ENCODE assay signal across 1 cellular context in the genomic region with DNA sequence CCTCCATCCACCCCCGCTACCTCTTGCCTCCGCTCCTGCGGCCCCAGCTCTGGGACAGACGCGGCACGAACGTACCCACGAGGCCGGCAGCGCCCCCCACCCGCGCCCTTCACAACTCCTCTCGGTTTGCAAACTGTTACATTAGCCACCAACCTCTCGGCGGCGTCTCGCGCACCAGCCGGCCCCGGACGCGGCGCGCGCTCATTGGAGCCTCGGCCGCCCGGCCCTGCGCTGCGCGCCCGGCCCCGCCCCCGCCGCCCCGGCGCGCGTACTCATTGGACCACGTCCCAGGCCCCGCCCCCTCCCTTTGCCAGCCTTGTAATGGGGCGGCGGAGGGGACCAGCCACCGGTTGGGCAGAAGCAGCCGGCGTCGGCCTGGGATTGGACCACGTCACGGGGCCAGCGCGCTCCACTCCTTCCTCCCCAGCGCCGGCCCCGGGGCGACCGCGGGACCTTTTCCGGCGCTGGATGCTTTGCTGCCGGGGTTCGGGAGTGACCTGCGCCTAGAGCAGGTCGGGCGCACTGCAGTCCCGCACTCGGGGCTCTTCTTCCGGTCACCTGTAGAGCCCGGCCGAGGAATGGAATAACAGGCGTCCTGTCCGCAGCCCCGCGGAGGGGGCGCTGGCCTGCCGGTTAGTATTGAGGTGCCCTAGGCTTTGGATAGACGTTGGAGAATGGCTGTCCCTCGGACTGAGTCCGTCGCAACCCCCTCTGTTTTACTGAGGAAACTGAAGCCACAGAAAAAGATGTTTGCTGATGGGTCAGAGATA.
TF ChIP-seq lines count a peak whose summit lies in the region.

A gene with protein sequence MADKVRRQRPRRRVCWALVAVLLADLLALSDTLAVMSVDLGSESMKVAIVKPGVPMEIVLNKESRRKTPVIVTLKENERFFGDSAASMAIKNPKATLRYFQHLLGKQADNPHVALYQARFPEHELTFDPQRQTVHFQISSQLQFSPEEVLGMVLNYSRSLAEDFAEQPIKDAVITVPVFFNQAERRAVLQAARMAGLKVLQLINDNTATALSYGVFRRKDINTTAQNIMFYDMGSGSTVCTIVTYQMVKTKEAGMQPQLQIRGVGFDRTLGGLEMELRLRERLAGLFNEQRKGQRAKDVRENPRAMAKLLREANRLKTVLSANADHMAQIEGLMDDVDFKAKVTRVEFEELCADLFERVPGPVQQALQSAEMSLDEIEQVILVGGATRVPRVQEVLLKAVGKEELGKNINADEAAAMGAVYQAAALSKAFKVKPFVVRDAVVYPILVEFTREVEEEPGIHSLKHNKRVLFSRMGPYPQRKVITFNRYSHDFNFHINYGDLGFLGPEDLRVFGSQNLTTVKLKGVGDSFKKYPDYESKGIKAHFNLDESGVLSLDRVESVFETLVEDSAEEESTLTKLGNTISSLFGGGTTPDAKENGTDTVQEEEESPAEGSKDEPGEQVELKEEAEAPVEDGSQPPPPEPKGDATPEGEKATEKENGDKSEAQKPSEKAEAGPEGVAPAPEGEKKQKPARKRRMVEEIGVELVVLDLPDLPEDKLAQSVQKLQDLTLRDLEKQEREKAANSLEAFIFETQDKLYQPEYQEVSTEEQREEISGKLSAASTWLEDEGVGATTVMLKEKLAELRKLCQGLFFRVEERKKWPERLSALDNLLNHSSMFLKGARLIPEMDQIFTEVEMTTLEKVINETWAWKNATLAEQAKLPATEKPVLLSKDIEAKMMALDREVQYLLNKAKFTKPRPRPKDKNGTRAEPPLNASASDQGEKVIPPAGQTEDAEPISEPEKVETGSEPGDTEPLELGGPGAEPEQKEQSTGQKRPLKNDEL (minus strand): TSS at position 206 of the 770 bp plus-strand sequence. CDS start 1,045 bp downstream, outside the sequence.

TF ChIP-seq in K562, 482 proteins besides CTCF, POLR2A, EP300 and RAD21 (continued from another document):
- TF ChIP-seq, protein P1, sequence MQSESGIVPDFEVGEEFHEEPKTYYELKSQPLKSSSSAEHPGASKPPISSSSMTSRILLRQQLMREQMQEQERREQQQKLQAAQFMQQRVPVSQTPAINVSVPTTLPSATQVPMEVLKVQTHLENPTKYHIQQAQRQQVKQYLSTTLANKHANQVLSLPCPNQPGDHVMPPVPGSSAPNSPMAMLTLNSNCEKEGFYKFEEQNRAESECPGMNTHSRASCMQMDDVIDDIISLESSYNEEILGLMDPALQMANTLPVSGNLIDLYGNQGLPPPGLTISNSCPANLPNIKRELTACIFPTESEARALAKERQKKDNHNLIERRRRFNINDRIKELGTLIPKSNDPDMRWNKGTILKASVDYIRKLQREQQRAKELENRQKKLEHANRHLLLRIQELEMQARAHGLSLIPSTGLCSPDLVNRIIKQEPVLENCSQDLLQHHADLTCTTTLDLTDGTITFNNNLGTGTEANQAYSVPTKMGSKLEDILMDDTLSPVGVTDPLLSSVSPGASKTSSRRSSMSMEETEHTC (IDR thresholded peaks at IDR 0.05), result no peak
- no peak for TF ChIP-seq TBL1XR1 (IDR thresholded peaks at IDR 0.05; ENCODE audit: low read length in 2 of 2)
- peak; percentile 56; the same call in 1 of the 2 replicates for TF ChIP-seq MBD2 (IDR thresholded peaks at IDR 0.05; ENCODE audit: borderline replicate concordance, low read depth)
- peak; percentile 39 for TF ChIP-seq SAP30 (IDR thresholded peaks at IDR 0.05; ENCODE audit: borderline replicate concordance, insufficient read depth, low read depth, low read length, poor library complexity, severe bottlenecking)
- TF ChIP-seq SPI1 (IDR thresholded peaks at IDR 0.05; ENCODE audit: borderline replicate concordance, low read depth, low read length), result no peak
- peak; percentile 85 for TF ChIP-seq NFYB (IDR thresholded peaks at IDR 0.05; ENCODE audit: extremely low read depth, insufficient read length)
- TF ChIP-seq, protein P2, sequence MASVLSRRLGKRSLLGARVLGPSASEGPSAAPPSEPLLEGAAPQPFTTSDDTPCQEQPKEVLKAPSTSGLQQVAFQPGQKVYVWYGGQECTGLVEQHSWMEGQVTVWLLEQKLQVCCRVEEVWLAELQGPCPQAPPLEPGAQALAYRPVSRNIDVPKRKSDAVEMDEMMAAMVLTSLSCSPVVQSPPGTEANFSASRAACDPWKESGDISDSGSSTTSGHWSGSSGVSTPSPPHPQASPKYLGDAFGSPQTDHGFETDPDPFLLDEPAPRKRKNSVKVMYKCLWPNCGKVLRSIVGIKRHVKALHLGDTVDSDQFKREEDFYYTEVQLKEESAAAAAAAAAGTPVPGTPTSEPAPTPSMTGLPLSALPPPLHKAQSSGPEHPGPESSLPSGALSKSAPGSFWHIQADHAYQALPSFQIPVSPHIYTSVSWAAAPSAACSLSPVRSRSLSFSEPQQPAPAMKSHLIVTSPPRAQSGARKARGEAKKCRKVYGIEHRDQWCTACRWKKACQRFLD (CRISPR knock-in tag; IDR thresholded peaks at IDR 0.05), result peak; percentile 80
- no peak for TF ChIP-seq ZNF217 (CRISPR knock-in tag; IDR thresholded peaks at IDR 0.05)
- TF ChIP-seq NELFE (IDR thresholded peaks at IDR 0.05; ENCODE audit: insufficient read depth, insufficient read length), result no peak
- no peak for TF ChIP-seq SMARCB1 (IDR thresholded peaks at IDR 0.05; ENCODE audit: insufficient read length, low read depth)
- TF ChIP-seq, protein P3, sequence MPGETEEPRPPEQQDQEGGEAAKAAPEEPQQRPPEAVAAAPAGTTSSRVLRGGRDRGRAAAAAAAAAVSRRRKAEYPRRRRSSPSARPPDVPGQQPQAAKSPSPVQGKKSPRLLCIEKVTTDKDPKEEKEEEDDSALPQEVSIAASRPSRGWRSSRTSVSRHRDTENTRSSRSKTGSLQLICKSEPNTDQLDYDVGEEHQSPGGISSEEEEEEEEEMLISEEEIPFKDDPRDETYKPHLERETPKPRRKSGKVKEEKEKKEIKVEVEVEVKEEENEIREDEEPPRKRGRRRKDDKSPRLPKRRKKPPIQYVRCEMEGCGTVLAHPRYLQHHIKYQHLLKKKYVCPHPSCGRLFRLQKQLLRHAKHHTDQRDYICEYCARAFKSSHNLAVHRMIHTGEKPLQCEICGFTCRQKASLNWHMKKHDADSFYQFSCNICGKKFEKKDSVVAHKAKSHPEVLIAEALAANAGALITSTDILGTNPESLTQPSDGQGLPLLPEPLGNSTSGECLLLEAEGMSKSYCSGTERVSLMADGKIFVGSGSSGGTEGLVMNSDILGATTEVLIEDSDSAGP (CRISPR knock-in tag; IDR thresholded peaks at IDR 0.05), result no peak
- no peak for TF ChIP-seq MECOM (CRISPR knock-in tag; IDR thresholded peaks at IDR 0.05)
- peak; percentile 36 for TF ChIP-seq NFIC (IDR thresholded peaks at IDR 0.05)
- peak in 1 of 2 experiments; percentile 44; a peak in 2 of 4 replicates for TF ChIP-seq FOXK2 (conservative IDR thresholded peaks at IDR 0.05 in 1 of 2, IDR thresholded peaks at IDR 0.05 in 1 of 2; ENCODE audit: low read depth in 2 of 2)
- no peak for TF ChIP-seq ZNF445 (CRISPR knock-in tag; IDR thresholded peaks at IDR 0.05; ENCODE audit: low read depth)
- TF ChIP-seq SAFB (IDR thresholded peaks at IDR 0.05; ENCODE audit: borderline replicate concordance, low read depth, low read length), result no peak
- TF ChIP-seq, protein P4, sequence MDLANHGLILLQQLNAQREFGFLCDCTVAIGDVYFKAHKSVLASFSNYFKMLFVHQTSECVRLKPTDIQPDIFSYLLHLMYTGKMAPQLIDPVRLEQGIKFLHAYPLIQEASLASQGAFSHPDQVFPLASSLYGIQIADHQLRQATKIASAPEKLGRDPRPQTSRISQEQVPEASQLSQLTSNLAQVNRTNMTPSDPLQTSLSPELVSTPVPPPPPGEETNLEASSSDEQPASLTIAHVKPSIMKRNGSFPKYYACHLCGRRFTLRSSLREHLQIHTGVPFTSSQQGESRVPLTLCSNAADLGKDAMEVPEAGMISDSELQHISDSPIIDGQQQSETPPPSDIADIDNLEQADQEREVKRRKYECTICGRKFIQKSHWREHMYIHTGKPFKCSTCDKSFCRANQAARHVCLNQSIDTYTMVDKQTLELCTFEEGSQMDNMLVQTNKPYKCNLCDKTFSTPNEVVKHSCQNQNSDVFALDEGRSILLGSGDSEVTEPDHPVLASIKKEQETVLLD (IDR thresholded peaks at IDR 0.05), result peak; percentile 70
- no peak for TF ChIP-seq ZNF764 (CRISPR knock-in tag; IDR thresholded peaks at IDR 0.05; ENCODE audit: low read depth)
- no peak for TF ChIP-seq ETS2 (tag; IDR thresholded peaks at IDR 0.05; ENCODE audit: borderline replicate concordance, poor library complexity, severe bottlenecking)
- TF ChIP-seq GTF2F1 (IDR thresholded peaks at IDR 0.05; ENCODE audit: low read depth, low read length), result no peak
- TF ChIP-seq, protein P5, sequence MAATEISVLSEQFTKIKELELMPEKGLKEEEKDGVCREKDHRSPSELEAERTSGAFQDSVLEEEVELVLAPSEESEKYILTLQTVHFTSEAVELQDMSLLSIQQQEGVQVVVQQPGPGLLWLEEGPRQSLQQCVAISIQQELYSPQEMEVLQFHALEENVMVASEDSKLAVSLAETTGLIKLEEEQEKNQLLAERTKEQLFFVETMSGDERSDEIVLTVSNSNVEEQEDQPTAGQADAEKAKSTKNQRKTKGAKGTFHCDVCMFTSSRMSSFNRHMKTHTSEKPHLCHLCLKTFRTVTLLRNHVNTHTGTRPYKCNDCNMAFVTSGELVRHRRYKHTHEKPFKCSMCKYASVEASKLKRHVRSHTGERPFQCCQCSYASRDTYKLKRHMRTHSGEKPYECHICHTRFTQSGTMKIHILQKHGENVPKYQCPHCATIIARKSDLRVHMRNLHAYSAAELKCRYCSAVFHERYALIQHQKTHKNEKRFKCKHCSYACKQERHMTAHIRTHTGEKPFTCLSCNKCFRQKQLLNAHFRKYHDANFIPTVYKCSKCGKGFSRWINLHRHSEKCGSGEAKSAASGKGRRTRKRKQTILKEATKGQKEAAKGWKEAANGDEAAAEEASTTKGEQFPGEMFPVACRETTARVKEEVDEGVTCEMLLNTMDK (IDR thresholded peaks at IDR 0.05; ENCODE audit: borderline replicate concordance, insufficient read depth, low read depth, low read length, poor library complexity, severe bottlenecking), result no peak
- TF ChIP-seq PCBP1 (IDR thresholded peaks at IDR 0.05; ENCODE audit: low read depth, low read length, poor library complexity, severe bottlenecking), result peak; percentile 74
- no peak for TF ChIP-seq ZNF224 (CRISPR knock-in tag; IDR thresholded peaks at IDR 0.05)
